7 cellular contexts compared by ENCODE assay signal in the genomic region with DNA sequence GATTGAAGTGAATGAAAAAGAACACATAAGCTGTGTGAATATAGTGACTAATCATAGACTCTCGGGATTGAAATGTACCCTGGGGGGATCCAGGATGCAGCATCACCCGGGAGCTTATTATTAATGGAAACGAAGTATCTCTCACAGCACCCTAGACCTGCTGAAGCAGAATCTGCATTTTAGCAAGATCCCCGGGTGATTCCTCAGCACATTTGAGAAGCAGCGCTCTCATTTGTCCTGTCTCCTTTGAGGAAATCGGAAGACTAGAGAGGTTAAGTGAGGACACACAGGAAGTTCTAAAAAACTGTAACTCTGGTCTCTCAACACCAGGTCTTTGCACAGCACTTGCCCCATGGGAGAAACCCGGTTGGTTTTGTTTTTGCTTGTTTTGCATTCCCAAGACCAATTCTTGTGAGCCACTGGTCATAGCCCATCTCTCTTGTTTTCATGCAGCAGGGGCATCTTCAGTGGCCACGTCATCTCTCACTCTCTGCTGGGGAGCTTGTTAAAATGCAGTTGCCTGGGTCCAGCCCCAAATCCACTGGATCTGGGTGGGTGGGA. TPM values are rescaled to one million over a fixed set of nuclear protein-coding genes. Genes with fewer than 3 reads are reported as not detected.
DNase-seq lines count a peak whose midpoint lies in the region; ATAC-seq, FAIRE-seq and TF ChIP-seq lines count a peak whose summit lies in the region.

No MANE protein-coding gene starts in this region.

- FAIRE-seq in D721Med (lab: Jason Lieb, UNC), result no peak

- H3K4me1 Mint-ChIP-seq in natural killer cell, result peaks cover 58 to 66% of the 10 kb centered on the region in 2 donors

- no peaks in the 10 kb centered on the region for H3K27me3 Mint-ChIP-seq in natural killer cell (ENCODE audit: low read depth in 2 of 2)

- H3K27ac Mint-ChIP-seq in natural killer cell, result peak overlapping the region; percentile 88 to 92

- DNase-seq in KG1 (lab: John Stamatoyannopoulos, UW), result peak; percentile 48
- DNase-seq in astrocyte of the spinal cord (ENCODE audit: low read depth, low spot score), result peak; percentile 48
- no peak for DNase-seq in natural killer cell
- DNase-seq in kidney tubule cell (ENCODE audit: low spot score), result no peak
- DNase-seq in D721Med (ENCODE audit: insufficient read length, low spot score), result no peak

- ATAC-seq in GM18502 (IDR thresholded peaks at IDR 0.05; ENCODE audit: poor library complexity, unreplicated experiment), result peak; percentile 91
- peak; percentile 93 for ATAC-seq in GM21529 (IDR thresholded peaks at IDR 0.05; ENCODE audit: unreplicated experiment)
- peak; percentile 28 to 33 (median 30) for ATAC-seq in natural killer cell

- intact Hi-C loops in natural killer cell (cut with micrococcal nuclease), result loop anchor here (10.0 kb wide), 1 partner anchor 373 kb away; no protein-coding TSS in a partner anchor

- TF ChIP-seq CTCF in astrocyte of the spinal cord (IDR thresholded peaks at IDR 0.05; ENCODE audit: low read depth, low read length) (no peak), natural killer cell (IDR thresholded peaks at IDR 0.05) (no peak), D721Med (IDR thresholded peaks at IDR 0.05; ENCODE audit: insufficient read depth, missing control alignments) (no peak)

- no peak overlapping the region for H3K4me3 ChIP-seq in astrocyte of the spinal cord (ENCODE audit: low read depth, low read length)

- peak overlapping the region; percentile 75 for H3K4me3 Mint-ChIP-seq in natural killer cell

- H3K9me3 Mint-ChIP-seq in natural killer cell, result no peaks in the 10 kb centered on the region

- no peaks in the 10 kb centered on the region for H3K36me3 Mint-ChIP-seq in natural killer cell

- in situ Hi-C loops in astrocyte of the spinal cord (cut with HindIII; ENCODE audit: low sequenced_read_pairs), result no loop called here

RNA-seq across cellular contexts. Expression of a gene that starts 30.2 kb away (rescaled TPM):
- total RNA-seq in natural killer cell, result 10 to 100 TPM; 26.5 to 43.1 (median 26.6) TPM

Comparison
In these comparisons a context has a peak if more than half of its experiments do, and no peak if none do; other contexts are left out.
1. ATAC-seq: peak in every context shown above with its lines; median percentile 93 in GM21529; 91 in GM18502; 30 in natural killer cell.
2. DNase-seq: peak in KG1 (single experiment) and astrocyte of the spinal cord (single experiment); none in natural killer cell (single experiment), kidney tubule cell (single experiment) and D721Med (single experiment).